ENCODE assay signal across 26 cellular contexts in genomic region chr2:186516396-186516795, GRCh38.
"Had no signal": no experiment of that assay in that cellular context is flagged by ENCODE, and none has a peak within 500 bp of the region (broad histone marks: within the 10 kb centered on the region; RNA-seq: fewer than 3 reads in every experiment).

No MANE protein-coding gene starts in this region.

- H3K9me3 Mint-ChIP-seq: activated T-cell treated with anti-CD3 and anti-CD28 coated beads, Interleukin-2, amount 50 U/mL, for 24 hours; activated T-helper 2 cell treated with anti-CD3 and anti-CD28 coated beads, Interferon-gamma antibody, Interleukin-2, Interleukin-4, amounts not matched to agents 10 μg/mL and 5 μg/mL and 100 μg/mL, durations not matched to agents 14 hours and 24 hours and 36 hours; immature natural killer cell; natural killer cell; T-cell; T-helper 2 cell treated with Interferon-gamma antibody and Interleukin-4, amounts not matched to agents 5 μg/mL and 100 μg/mL, for 36 hours had no signal

- H3K4me3 ChIP-seq: cardiac muscle cell, hepatocyte, left lung, lung, spleen, upper lobe of left lung had no signal

- H3K27me3 ChIP-seq: cardiac muscle cell, hepatocyte, left lung, spleen, upper lobe of left lung had no signal

- FAIRE-seq: frontal cortex had no signal

- H2AFZ ChIP-seq: hepatocyte had no signal

- H3K27ac Mint-ChIP-seq: activated naive CD8-positive, alpha-beta T cell treated with anti-CD3 and anti-CD28 coated beads, Interleukin-2, amount 10 ng/mL, durations not matched to agents 7 days and 5 days; activated T-cell treated with anti-CD3 and anti-CD28 coated beads, Interleukin-2, amount 50 U/mL, for 24 hours; activated T-helper 2 cell treated with anti-CD3 and anti-CD28 coated beads, Interferon-gamma antibody, Interleukin-2, Interleukin-4, amounts not matched to agents 10 μg/mL and 5 μg/mL and 100 μg/mL, durations not matched to agents 14 hours and 24 hours and 36 hours; natural killer cell; progenitor cell of endocrine pancreas; T-cell; T-helper 2 cell treated with Interferon-gamma antibody and Interleukin-4, amounts not matched to agents 5 μg/mL and 100 μg/mL, for 36 hours had no signal

- H3K4me1 ChIP-seq: left lung, spleen had no signal

- H3K79me2 ChIP-seq: hepatocyte had no signal

- H3K27me3 Mint-ChIP-seq: activated naive CD8-positive, alpha-beta T cell treated with anti-CD3 and anti-CD28 coated beads, Interleukin-2, amount 10 ng/mL, durations not matched to agents 7 days and 5 days; activated T-cell treated with anti-CD3 and anti-CD28 coated beads, Interleukin-2, amount 50 U/mL, for 24 hours; progenitor cell of endocrine pancreas; T-cell had no signal

- DNase-seq: activated CD4-positive, alpha-beta T cell treated with anti-CD3 and anti-CD28 coated beads for 1 hour; activated CD8-positive, alpha-beta memory T cell treated with anti-CD3 and anti-CD28 coated beads for 24 hours; activated CD8-positive, alpha-beta memory T cell treated with anti-CD3 and anti-CD28 coated beads, Interleukin-2, amount 50 U/mL, for 4 hours; activated naive CD4-positive, alpha-beta T cell; activated naive CD8-positive, alpha-beta T cell treated with anti-CD3 and anti-CD28 coated beads, Interleukin-2, amount 10 ng/mL, durations not matched to agents 7 days and 5 days; activated T-cell treated with anti-CD3 and anti-CD28 coated beads, Interleukin-2, amount 50 U/mL, for 24 hours; amniotic stem cell; glutamatergic neuron; immature natural killer cell; kidney glomerular epithelial cell; left lung; natural killer cell; retina; spleen; stimulated activated CD4-positive, alpha-beta T cell treated with anti-CD3 and anti-CD28 coated beads, Interleukin-4, amount 100 ng/mL, for 1 hour; stimulated activated naive CD4-positive, alpha-beta T cell treated with Interleukin-2 at 50 U/mL for 16 hours; T-cell; upper lobe of left lung; WERI-Rb-1 had no signal

- H3K4me1 Mint-ChIP-seq: T-cell had no signal

- H3K27ac ChIP-seq: cardiac muscle cell, hepatocyte, left lung, spleen, upper lobe of left lung, WERI-Rb-1 had no signal

- H3K9me3 ChIP-seq: left lung, spleen, upper lobe of left lung had no signal

- H3K4me3 Mint-ChIP-seq: activated naive CD8-positive, alpha-beta T cell treated with anti-CD3 and anti-CD28 coated beads, Interleukin-2, amount 10 ng/mL, durations not matched to agents 7 days and 5 days; activated T-cell treated with anti-CD3 and anti-CD28 coated beads, Interleukin-2, amount 50 U/mL, for 24 hours; immature natural killer cell; natural killer cell; T-cell; T-helper 2 cell treated with Interferon-gamma antibody and Interleukin-4, amounts not matched to agents 5 μg/mL and 100 μg/mL, for 36 hours had no signal

- ATAC-seq: left lung, natural killer cell, T-cell had no signal

- H3K4me2 ChIP-seq: hepatocyte had no signal
